1 cellular context compared by ENCODE assay signal in genomic region chr1:19285807-19286505, GRCh38. TPM values are rescaled to one million over a fixed set of nuclear protein-coding genes. Genes with fewer than 3 reads are reported as not detected.
"Had no signal": no experiment of that assay in that cellular context is flagged by ENCODE, and none has a peak within 500 bp of the region (broad histone marks: within the 10 kb centered on the region; RNA-seq: fewer than 3 reads in every experiment).

No MANE protein-coding gene starts in this region.

RNA-seq across cellular contexts. Expression of gene AKR7A3, which starts 2.6 kb away (rescaled TPM):
- polyA plus RNA-seq: immature natural killer cell had no signal
